15 cellular contexts compared by ENCODE assay signal in the genomic region with DNA sequence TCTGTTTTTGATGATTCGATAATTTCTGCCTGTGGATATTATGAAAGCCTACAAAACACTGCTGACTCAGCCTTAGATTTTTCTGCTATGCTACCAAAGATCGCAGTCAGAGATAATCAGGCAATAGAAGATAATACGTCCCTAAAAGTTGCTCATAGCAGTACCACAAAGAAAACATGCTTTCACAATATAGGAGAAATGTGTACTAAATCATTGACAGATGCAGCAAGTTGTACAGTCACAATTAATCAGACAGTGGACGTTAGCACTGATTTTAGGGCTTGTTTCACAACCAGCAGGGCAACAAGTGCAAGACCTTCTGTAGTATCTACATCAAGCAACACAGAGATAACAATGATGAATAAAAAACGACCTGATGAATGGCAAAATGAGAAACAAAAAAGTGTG. TPM values are rescaled to one million over a fixed set of nuclear protein-coding genes. Genes with fewer than 3 reads are reported as not detected.
DNase-seq lines count a peak whose midpoint lies in the region; ATAC-seq, FAIRE-seq and TF ChIP-seq lines count a peak whose summit lies in the region.
"Had no signal": no experiment of that assay in that cellular context is flagged by ENCODE, and none has a peak within 500 bp of the region (broad histone marks: within the 10 kb centered on the region; RNA-seq: fewer than 3 reads in every experiment).

No MANE protein-coding gene starts in this region.

- no peak for FAIRE-seq in K562 (lab: Jason Lieb, UNC)

- intact Hi-C loops in IMR-90 (cut with micrococcal nuclease) (no loop called here), K562 (cut with micrococcal nuclease) (no loop called here)

- POLR2A ChIA-PET in IMR-90 (lab: Charles Lee; ENCODE audit: unreplicated experiment), result no interaction called here
- POLR2A ChIA-PET in K562 (lab: Yijun Ruan, JAX), result no interaction called here

- H3K4me1 ChIP-seq in IMR-90 (ENCODE audit: control insufficient read depth, insufficient read depth, low read length) (no peaks in the 10 kb centered on the region), K562 (replicated peaks in 1 of 2; ENCODE audit: control insufficient read depth in 2 of 2, insufficient read depth in 2 of 2, low read length in 2 of 2) (no peaks in the 10 kb centered on the region)

- no peak overlapping the region for H4K91ac ChIP-seq in IMR-90 (ENCODE audit: insufficient read depth, low read depth, low read length)

- TF ChIP-seq CTCF in AG09309 (IDR thresholded peaks at IDR 0.05; ENCODE audit: control insufficient read depth, insufficient read depth, low read depth, low read length, missing control alignments) (no peak), IMR-90 (conservative IDR thresholded peaks at IDR 0.05; ENCODE audit: low read depth, low read length) (no peak), K562 (IDR thresholded peaks at IDR 0.05 in 2 of 3, conservative IDR thresholded peaks at IDR 0.05 in 1 of 3; ENCODE audit: insufficient read depth in 2 of 3, low read depth in 1 of 3, low read length in 3 of 3) (no peak)

- H2BK120ac ChIP-seq in IMR-90 (ENCODE audit: low read depth, low read length), result no peak overlapping the region

- dilution Hi-C loops in IMR-90 (cut with HindIII; ENCODE audit: low sequenced_read_pairs, unreplicated experiment), result no loop called here

- no peak overlapping the region for H2BK15ac ChIP-seq in IMR-90 (ENCODE audit: low read depth, low read length)

- H3K9ac ChIP-seq in IMR-90 (ENCODE audit: low read depth, low read length), result no peak overlapping the region
- H3K9ac ChIP-seq in K562 (ENCODE audit: insufficient read depth in 1 of 2, low read depth in 2 of 2, low read length in 2 of 2), result no peak overlapping the region

- BruUV-seq in IMR-90 (replicated peaks; lab: Mats Ljungman, UMichigan) (no TSS peak), K562 (replicated peaks; lab: Mats Ljungman, UMichigan) (no TSS peak)

- H3K36me3 ChIP-seq in IMR-90 (ENCODE audit: control insufficient read depth, insufficient read depth, low read length) (no peaks in the 10 kb centered on the region), K562 (ENCODE audit: control insufficient read depth, insufficient read depth, low read length) (no peaks in the 10 kb centered on the region)

- CTCF ChIA-PET in IMR-90 (lab: Yijun Ruan, JAX) (no interaction called here), K562 (lab: Yijun Ruan, JAX; ENCODE audit: low intra/inter-chr PET ratio) (no interaction called here)

- H4K8ac ChIP-seq in IMR-90 (ENCODE audit: low read depth in 2 of 2, low read length in 2 of 2), result no peak overlapping the region

- H2AFZ ChIP-seq in IMR-90 (replicated peaks; ENCODE audit: low read length, poor library complexity), result no peak overlapping the region
- H2AFZ ChIP-seq in K562 (ENCODE audit: low read depth, low read length), result no peak overlapping the region

- H3K9me3 ChIP-seq in IMR-90 (ENCODE audit: control insufficient read depth, insufficient read depth, low read length) (no peaks in the 10 kb centered on the region), K562 (replicated peaks; ENCODE audit: control insufficient read depth, insufficient read depth, low read depth, low read length) (no peaks in the 10 kb centered on the region)

- in situ Hi-C loops in IMR-90 (cut with MboI; ENCODE audit: low sequenced_read_pairs) (no loop called here), K562 (cut with MboI) (no loop called here)

- peaks cover 6% of the 10 kb centered on the region for H3K27me3 ChIP-seq in IMR-90 (ENCODE audit: control insufficient read depth, insufficient read depth, low read length)
- H3K27me3 ChIP-seq in K562 (ENCODE audit: control insufficient read depth in 2 of 2, insufficient read depth in 2 of 2, low read length in 2 of 2), result no peaks in the 10 kb centered on the region; a peak in 1 of 5 replicates

- H3K79me1 ChIP-seq in IMR-90 (ENCODE audit: low read depth in 1 of 2, low read length in 2 of 2), result no peaks in the 10 kb centered on the region

- no peak overlapping the region for H2BK5ac ChIP-seq in IMR-90 (ENCODE audit: low read depth, low read length, poor library complexity, severe bottlenecking)

- H3K79me2 ChIP-seq in K562 (ENCODE audit: control insufficient read depth, insufficient read depth, low read length), result no peaks in the 10 kb centered on the region

- H2AK5ac ChIP-seq in IMR-90 (ENCODE audit: low read depth, low read length), result no peak overlapping the region

- TF ChIP-seq RAD21 in IMR-90 (IDR thresholded peaks at IDR 0.05; ENCODE audit: low read length) (no peak), K562 (CRISPR knock-in tag; conservative IDR thresholded peaks at IDR 0.05 in 1 of 2, IDR thresholded peaks at IDR 0.05 in 1 of 2) (no peak)

- H3K14ac ChIP-seq in IMR-90 (replicated peaks; ENCODE audit: low read depth, low read length), result no peak overlapping the region

- H2AK9ac ChIP-seq in IMR-90 (replicated peaks; ENCODE audit: low read depth, low read length, poor library complexity), result no peak overlapping the region

- WGBS in IMR-90 (ENCODE audit: extremely low coverage in 2 of 2, insufficient read length in 1 of 2), 2 experiments, result no CpG with 5 or more reads among the region's 5 CpGs
- WGBS in K562 (ENCODE audit: insufficient coverage, low coverage, missing lambda C conversion rate), result 3% methylated on average over 5 of the region's 5 CpGs

- TF ChIP-seq POLR2A in IMR-90 (IDR thresholded peaks at IDR 0.05; ENCODE audit: low read depth, low read length) (no peak), K562 (conservative IDR thresholded peaks at IDR 0.05) (no peak)

- no peak overlapping the region for H3K4me2 ChIP-seq in IMR-90 (ENCODE audit: low read depth, low read length)
- H3K4me2 ChIP-seq in K562 (ENCODE audit: insufficient read depth, low read length), result no peak overlapping the region

- no peaks in the 10 kb centered on the region for H3K9me1 ChIP-seq in IMR-90 (ENCODE audit: insufficient read depth, low read length)
- no peaks in the 10 kb centered on the region for H3K9me1 ChIP-seq in K562 (ENCODE audit: control insufficient read depth, insufficient read depth, low read length)

- peak; percentile 75 for DNase-seq in AG09309 (ENCODE audit: low read depth)
- DNase-seq in IMR-90, result peak; percentile 45
- no peak for DNase-seq in K562 (ENCODE audit: extremely low read depth in 1 of 4, low spot score in 3 of 4)
- DNase-seq in kidney tubule cell (ENCODE audit: low spot score), result peak; percentile 16
- no peak for DNase-seq in COR-L47 (lab: John Stamatoyannopoulos, UW)
- no peak for DNase-seq in NCI-H2107 treated with DMSO at 0.1 percent for 48 hours (lab: John Stamatoyannopoulos, UW; ENCODE audit: unreplicated experiment)
- DNase-seq: activated CD4-positive, alpha-beta T cell treated with anti-CD3 and anti-CD28 coated beads, Interleukin-2, amount 50 U/mL, for 1 hour; GDM1; NCI-H2107; stimulated activated CD4-positive, alpha-beta T cell treated with anti-CD3 and anti-CD28 coated beads, Interleukin-4, amount 100 ng/mL, for 1 hour; stimulated activated naive CD4-positive, alpha-beta T cell treated with Interleukin-2 at 50 U/mL for 16 hours had no signal

- H4K5ac ChIP-seq in IMR-90 (ENCODE audit: low read depth, low read length), result no peak overlapping the region

- peak overlapping the region; percentile 29; the same call in 1 of the 2 replicates for H3K23ac ChIP-seq in IMR-90 (ENCODE audit: low read depth, low read length)

- no peak overlapping the region for H2BK20ac ChIP-seq in IMR-90 (ENCODE audit: low read depth, low read length)

- H3K4ac ChIP-seq in IMR-90 (ENCODE audit: low read depth, low read length), result no peak overlapping the region

- no peak overlapping the region for H3K18ac ChIP-seq in IMR-90 (ENCODE audit: low read depth, low read length)

- H3K27ac ChIP-seq in IMR-90 (ENCODE audit: insufficient read depth, low read length), result no peak overlapping the region
- H3K27ac ChIP-seq in K562 (ENCODE audit: extremely low read depth, low read depth, low read length), result no peak overlapping the region
- H3K27ac ChIP-seq: C4-2B had no signal

- ATAC-seq in IMR-90 (ENCODE audit: low read depth), result peak; percentile 37; the same call in 1 of the 2 replicates
- no peak for ATAC-seq in K562
- no peak for ATAC-seq in GM21528 (IDR thresholded peaks at IDR 0.05; ENCODE audit: low FRiP score, unreplicated experiment)
- ATAC-seq in GM21723 (IDR thresholded peaks at IDR 0.05; ENCODE audit: unreplicated experiment), result no peak

- H3K56ac ChIP-seq in IMR-90 (ENCODE audit: extremely low read depth, insufficient read depth, low read length), result no peak overlapping the region

- H4K20me1 ChIP-seq in IMR-90 (ENCODE audit: insufficient read depth, low read length) (no peaks in the 10 kb centered on the region), K562 (replicated peaks; ENCODE audit: control insufficient read depth, insufficient read depth, low read length) (no peaks in the 10 kb centered on the region)

- no peak for TF ChIP-seq EP300 in K562 (IDR thresholded peaks at IDR 0.05; ENCODE audit: low read length)

- no peak overlapping the region for H3K4me3 ChIP-seq in AG09309 (ENCODE audit: control insufficient read depth, low read depth, low read length)
- no peak overlapping the region for H3K4me3 ChIP-seq in IMR-90 (ENCODE audit: insufficient read depth, low read depth, low read length)
- no peak overlapping the region for H3K4me3 ChIP-seq in K562

RNA-seq across cellular contexts. Expression of a gene that starts 19.5 kb away (rescaled TPM):
- total RNA-seq in IMR-90 (2012; rRNA removed) (0.18 and 0.28 TPM in 2 replicates), K562 (2014; rRNA removed) (0.09 and 0.12 TPM in 2 replicates), K562 (2014; rRNA removed; fragmentation: Illumina TruSeq; extraction: Trizol) (0.13 and 0.15 TPM in 2 replicates), K562 (2015; rRNA removed; fragmentation: Illumina TruSeq; extraction: Trizol) (0.18 and 0.19 TPM in 2 replicates), K562 (2021) (0.04 and 0.07 TPM in 2 replicates)
- polyA plus RNA-seq in IMR-90 (2012; rRNA removed) (0.14 TPM in 2 replicates), K562 (2011; rRNA removed) (0.13 and 0.31 TPM in 2 replicates), K562 (2014; fragmentation: Illumina TruSeq; extraction: Trizol) (0.11 and 0.18 TPM in 2 replicates), K562 (2014; fragmentation: Nextera tagmentation; extraction: Ambion mirVana) (under 1 TPM; 0.04 to 0.07 TPM), K562 (2014; rRNA removed) (0.20 and 0.25 TPM in 2 replicates)
- polyA plus RNA-seq in IMR-90 (2012; cell fraction: cytosol; rRNA removed), result not detected in 2 replicates
- polyA plus RNA-seq in IMR-90 (2012; cell fraction: nucleus; rRNA removed; ENCODE audit: low replicate concordance), result 0.04 and 0.73 TPM in 2 replicates
- 0.16 and 0.39 TPM in 2 replicates for total RNA-seq in K562 (2011; cell fraction: chromatin; rRNA removed; ENCODE audit: low replicate concordance)
- 0.26 TPM in 1 of 2 replicates, not detected in the other for total RNA-seq in K562 (2011; cell fraction: nucleolus; rRNA removed)
- total RNA-seq in K562 (2011; cell fraction: nucleoplasm; rRNA removed), result 0.15 and 0.46 TPM in 2 replicates
- polyA plus RNA-seq in K562 (2011; cell fraction: cytosol; rRNA removed), result 0.01 and 0.03 TPM in 2 replicates
- polyA plus RNA-seq in K562 (2011; cell fraction: nucleus; rRNA removed), result 0.23 and 0.37 TPM in 2 replicates
- 0.08 and 0.09 TPM in 2 replicates for polyA plus RNA-seq in K562 (2012)
- 0.14 and 0.30 TPM in 2 replicates for polyA minus RNA-seq in K562 (2011; rRNA and poly(A)+ RNA removed)
- not detected in 2 replicates for polyA minus RNA-seq in K562 (2011; cell fraction: cytosol; rRNA and poly(A)+ RNA removed)
- 0.13 and 0.44 TPM in 2 replicates for polyA minus RNA-seq in K562 (2011; cell fraction: nucleus; rRNA and poly(A)+ RNA removed)

RNA-seq across cellular contexts. Expression of a gene that starts 41.4 kb away (rescaled TPM):
- total RNA-seq in IMR-90 (2012; rRNA removed) (15.8 and 19.2 TPM in 2 replicates), K562 (2014; rRNA removed) (0.77 TPM in 1 of 2 replicates, not detected in the other), K562 (2014; rRNA removed; fragmentation: Illumina TruSeq; extraction: Trizol) (not detected in 2 replicates), K562 (2015; rRNA removed; fragmentation: Illumina TruSeq; extraction: Trizol) (not detected in 2 replicates), K562 (2021) (0.29 TPM in 1 of 2 replicates, not detected in the other)
- polyA plus RNA-seq in IMR-90 (2012; rRNA removed) (77.1 and 100.0 TPM in 2 replicates), K562 (2011; rRNA removed) (0.28 and 0.72 TPM in 2 replicates), K562 (2014; fragmentation: Illumina TruSeq; extraction: Trizol) (not detected in 2 replicates), K562 (2014; fragmentation: Nextera tagmentation; extraction: Ambion mirVana) (not detected), K562 (2014; rRNA removed) (not detected in 2 replicates)
- 75.6 and 199 TPM in 2 replicates for polyA plus RNA-seq in IMR-90 (2012; cell fraction: cytosol; rRNA removed)
- polyA plus RNA-seq in IMR-90 (2012; cell fraction: nucleus; rRNA removed; ENCODE audit: low replicate concordance), result 18.0 and 50.4 TPM in 2 replicates
- total RNA-seq in K562 (2011; cell fraction: chromatin; rRNA removed; ENCODE audit: low replicate concordance), result not detected in 2 replicates
- 0.79 and 2.5 TPM in 2 replicates for total RNA-seq in K562 (2011; cell fraction: nucleolus; rRNA removed)
- 0.51 and 0.76 TPM in 2 replicates for total RNA-seq in K562 (2011; cell fraction: nucleoplasm; rRNA removed)
- polyA plus RNA-seq in K562 (2011; cell fraction: cytosol; rRNA removed), result 0.37 and 3.7 TPM in 2 replicates
- 0.13 and 0.37 TPM in 2 replicates for polyA plus RNA-seq in K562 (2011; cell fraction: nucleus; rRNA removed)
- polyA plus RNA-seq in K562 (2012), result 0.29 and 0.36 TPM in 2 replicates
- polyA minus RNA-seq in K562 (2011; rRNA and poly(A)+ RNA removed), result not detected in 2 replicates
- not detected in 2 replicates for polyA minus RNA-seq in K562 (2011; cell fraction: cytosol; rRNA and poly(A)+ RNA removed)
- polyA minus RNA-seq in K562 (2011; cell fraction: nucleus; rRNA and poly(A)+ RNA removed), result not detected in 2 replicates
- total RNA-seq: pulmonary artery endothelial cell had no signal

Comparison
In these comparisons a context has a peak if more than half of its experiments do, and no peak if none do; other contexts are left out.
1. DNase-seq: peak in AG09309 (single experiment), IMR-90 (single experiment) and kidney tubule cell (single experiment); none in K562 (0 of 4), COR-L47 (single experiment) and NCI-H2107 treated with DMSO at 0.1 percent for 48 hours (single experiment).